Comparison of ENCODE assay signal across 11 cellular contexts in the genomic region with DNA sequence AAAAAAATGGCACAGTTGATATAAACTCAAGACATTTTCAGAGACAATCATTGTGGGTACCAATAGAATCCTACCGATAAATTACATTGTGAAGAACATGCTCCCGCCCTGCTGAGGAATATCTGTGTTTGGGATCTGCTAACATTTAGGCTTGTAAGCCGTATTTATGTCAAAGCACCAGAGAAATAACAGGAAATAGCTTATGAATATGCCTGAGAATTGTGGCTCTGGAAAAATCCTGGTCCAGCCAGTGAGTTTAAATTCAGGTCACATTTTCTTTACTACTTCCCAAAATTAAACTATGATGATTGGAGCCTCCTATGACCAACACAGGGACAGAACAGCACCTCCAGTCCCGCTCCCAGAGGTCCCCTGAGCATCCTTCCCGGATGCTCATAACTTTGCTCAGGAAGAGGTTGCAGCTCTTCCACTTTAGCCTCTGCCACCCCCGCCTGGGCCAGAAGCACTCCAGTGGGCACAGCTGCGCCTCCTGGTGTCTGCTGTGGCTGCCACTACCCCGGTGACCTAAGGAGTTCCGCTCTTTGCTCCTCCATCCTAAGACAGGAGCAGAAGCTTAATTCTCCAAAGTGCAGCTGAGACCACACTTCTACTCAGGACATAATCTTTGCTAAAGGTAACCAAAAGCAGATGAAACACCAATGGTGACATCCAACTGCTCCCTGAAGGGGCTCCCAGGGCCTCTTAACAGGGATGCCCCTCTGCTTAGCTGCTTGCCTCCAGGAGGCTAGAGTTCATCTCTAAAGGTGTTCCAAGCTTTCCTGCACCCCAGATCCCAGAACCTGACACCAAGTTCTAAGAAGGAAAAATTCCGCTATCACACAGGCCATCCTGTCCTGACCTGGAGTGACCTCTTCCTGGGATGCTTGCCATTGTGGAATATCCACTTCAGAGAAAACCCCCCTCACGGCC. TPM values are rescaled to one million over a fixed set of nuclear protein-coding genes. Genes with fewer than 3 reads are reported as not detected.
DNase-seq lines count a peak whose midpoint lies in the region; TF ChIP-seq lines count a peak whose summit lies in the region.
"Had no signal": no experiment of that assay in that cellular context is flagged by ENCODE, and none has a peak within 500 bp of the region (broad histone marks: within the 10 kb centered on the region; RNA-seq: fewer than 3 reads in every experiment).

No MANE protein-coding gene starts in this region.

- no peaks in the 10 kb centered on the region for H3K9me2 ChIP-seq in PC-9 (ENCODE audit: insufficient read depth)

- H3K4me1 ChIP-seq in PC-9 (replicated peaks; ENCODE audit: insufficient read depth) (peaks cover 5% of the 10 kb centered on the region; the same call in 1 of the 2 replicates), left ventricle myocardium inferior (peaks cover 82% of the 10 kb centered on the region), subcutaneous abdominal adipose tissue (ENCODE audit: control insufficient read depth in 5 of 5, insufficient read depth in 5 of 5, low read length in 5 of 5) (peaks cover 2 to 63% (median 8%) of the 10 kb centered on the region in 5 donors)

- TF ChIP-seq CTCF in PC-9 (conservative IDR thresholded peaks at IDR 0.05): 0 out of 2 replicates have a peak, but pooled peaks have one; percentile 14
- TF ChIP-seq CTCF in left ventricle myocardium inferior (IDR thresholded peaks at IDR 0.05; ENCODE audit: borderline replicate concordance): peak; percentile 52

- POLR2A ChIA-PET in PC-9 (lab: Charles Lee; ENCODE audit: unreplicated experiment): no interaction called here

- peaks cover 6% of the 10 kb centered on the region; the same call in 1 of the 2 replicates for H3F3A ChIP-seq in PC-9 (ENCODE audit: insufficient read depth, low read depth)

- H3K9me3 ChIP-seq in PC-9 (ENCODE audit: insufficient read depth, low read depth) (no peaks in the 10 kb centered on the region), left ventricle myocardium inferior (replicated peaks) (no peaks in the 10 kb centered on the region), subcutaneous abdominal adipose tissue (ENCODE audit: control insufficient read depth in 5 of 5, low read length in 5 of 5) (no peaks in the 10 kb centered on the region)
- H3K9me3 ChIP-seq: BLaER1 treated with 17β-estradiol and CSF1 and Interleukin-3, amounts not matched to agents 10 nM and 100 nM; body of pancreas; neutrophil had no signal

- H3K4me2 ChIP-seq in PC-9: no peak overlapping the region
- H3K4me2 ChIP-seq: BLaER1 treated with 17β-estradiol and CSF1 and Interleukin-3, amounts not matched to agents 10 nM and 100 nM had no signal

- CTCF ChIA-PET in PC-9 (lab: Charles Lee): no interaction called here

- H3K79me2 ChIP-seq in PC-9 (ENCODE audit: low read depth): no peaks in the 10 kb centered on the region

- H2AFZ ChIP-seq in PC-9: no peak overlapping the region

- no peaks in the 10 kb centered on the region for H4K20me1 ChIP-seq in PC-9 (ENCODE audit: insufficient read depth)
- H4K20me1 ChIP-seq: BLaER1 treated with 17β-estradiol and CSF1 and Interleukin-3, amounts not matched to agents 10 nM and 100 nM had no signal

- H3K27ac ChIP-seq in PC-9 (no peak overlapping the region), left ventricle myocardium inferior (replicated peaks) (peak overlapping the region; percentile 71), subcutaneous abdominal adipose tissue (ENCODE audit: low read depth, low read length) (peak overlapping the region; percentile 42)
- H3K27ac ChIP-seq: BLaER1 treated with 17β-estradiol and CSF1 and Interleukin-3, amounts not matched to agents 10 nM and 100 nM; body of pancreas; neutrophil had no signal

- BruUV-seq in PC-9 (replicated peaks; lab: Mats Ljungman, UMichigan): no TSS peak

- H3K36me3 ChIP-seq in PC-9 (ENCODE audit: low read depth) (no peaks in the 10 kb centered on the region), left ventricle myocardium inferior (no peaks in the 10 kb centered on the region), subcutaneous abdominal adipose tissue (ENCODE audit: control insufficient read depth in 5 of 5, insufficient read depth in 5 of 5, low read length in 5 of 5) (no peaks in the 10 kb centered on the region)
- H3K36me3 ChIP-seq: BLaER1 treated with 17β-estradiol and CSF1 and Interleukin-3, amounts not matched to agents 10 nM and 100 nM; neutrophil had no signal

- H3K9ac ChIP-seq in subcutaneous abdominal adipose tissue (ENCODE audit: low read length in 5 of 5): no peak overlapping the region
- H3K9ac ChIP-seq: BLaER1 treated with 17β-estradiol and CSF1 and Interleukin-3, amounts not matched to agents 10 nM and 100 nM had no signal

- intact Hi-C loops in PC-9 (cut with micrococcal nuclease; ENCODE audit: unreplicated experiment) (no loop called here), left ventricle myocardium inferior (cut with micrococcal nuclease) (no loop called here)

- no peaks in the 10 kb centered on the region for H3K27me3 ChIP-seq in PC-9 (ENCODE audit: insufficient read depth, low read depth)
- H3K27me3 ChIP-seq in left ventricle myocardium inferior (ENCODE audit: low read depth): no peaks in the 10 kb centered on the region
- no peaks in the 10 kb centered on the region for H3K27me3 ChIP-seq in subcutaneous abdominal adipose tissue (ENCODE audit: control insufficient read depth in 5 of 5, insufficient read depth in 4 of 5, low read length in 5 of 5)
- H3K27me3 ChIP-seq: body of pancreas had no signal

- DNase-seq in activated CD4-positive, alpha-beta T cell treated with anti-CD3 and anti-CD28 coated beads for 48 hours: peak; percentile 16
- no peak for DNase-seq in activated CD4-positive, alpha-beta T cell treated with anti-CD3 and anti-CD28 coated beads for 4 hours
- DNase-seq in PC-9 (no peak), left ventricle myocardium inferior (peak; percentile 22), Ammon's horn (ENCODE audit: low spot score) (no peak)
- DNase-seq in effector CD4-positive, alpha-beta T cell: no peak
- DNase-seq in activated CD4-positive, CD25-positive, alpha-beta regulatory T cell treated with anti-CD3 and anti-CD28 coated beads, Interleukin-2, amount 50 U/mL, for 72 hours: no peak

- H3K4me3 ChIP-seq in PC-9 (no peak overlapping the region), left ventricle myocardium inferior (no peak overlapping the region), subcutaneous abdominal adipose tissue (ENCODE audit: low read depth in 1 of 5, low read length in 5 of 5) (no peak overlapping the region)
- H3K4me3 ChIP-seq: BLaER1 treated with 17β-estradiol and CSF1 and Interleukin-3, amounts not matched to agents 10 nM and 100 nM; body of pancreas had no signal

RNA-seq across cellular contexts. Expression of a gene that starts 58.8 kb away (rescaled TPM):
- 2.9 and 3.1 TPM in 2 replicates for total RNA-seq in PC-9 (2021)
- 3.1 TPM for total RNA-seq in left ventricle myocardium inferior

Comparison
In these comparisons a context has a peak if more than half of its experiments do, and no peak if none do; other contexts are left out.
1. DNase-seq: peak in activated CD4-positive, alpha-beta T cell treated with anti-CD3 and anti-CD28 coated beads for 48 hours (single experiment) and left ventricle myocardium inferior (single experiment); none in activated CD4-positive, alpha-beta T cell treated with anti-CD3 and anti-CD28 coated beads for 4 hours (0 of 2), PC-9 (0 of 2), effector CD4-positive, alpha-beta T cell (single experiment), Ammon's horn (single experiment) and activated CD4-positive, CD25-positive, alpha-beta regulatory T cell treated with anti-CD3 and anti-CD28 coated beads, Interleukin-2, amount 50 U/mL, for 72 hours (single experiment).